In the genomic region with DNA sequence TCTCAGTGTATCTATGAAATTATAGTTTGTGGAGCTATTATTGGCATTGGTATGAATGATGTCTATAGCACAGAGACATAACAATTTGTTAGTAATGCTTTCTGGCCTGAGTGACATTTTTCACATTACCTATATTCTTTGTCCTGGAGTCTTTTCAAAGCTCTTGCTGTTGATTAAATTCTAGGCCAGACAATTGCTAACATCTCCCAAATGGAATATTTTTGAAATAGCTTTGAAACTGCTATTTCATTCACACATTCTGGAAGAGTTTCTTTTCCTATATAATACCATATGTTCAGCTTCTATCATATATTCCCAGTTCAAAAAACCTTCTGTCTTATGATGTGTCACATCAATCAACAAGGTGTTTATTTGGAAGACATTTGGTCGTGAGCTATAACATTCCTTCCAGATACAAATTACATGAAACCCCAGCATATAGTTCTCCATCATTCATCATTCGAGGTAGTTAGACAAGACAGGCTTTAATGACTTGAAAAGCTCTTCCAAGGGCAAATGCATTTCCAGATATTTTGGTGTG, we compare ENCODE assay signal across 26 cellular contexts.
A peak's percentile ranks its signal among the peaks of the same experiment; 100 is the strongest.
DNase-seq lines count a peak whose midpoint lies in the region; ATAC-seq, FAIRE-seq and TF ChIP-seq lines count a peak whose summit lies in the region.
"Had no signal": no experiment of that assay in that cellular context is flagged by ENCODE, and none has a peak within 500 bp of the region (broad histone marks: within the 10 kb centered on the region; RNA-seq: fewer than 3 reads in every experiment).

No MANE protein-coding gene starts in this region.

- H3K27ac Mint-ChIP-seq in activated T-helper 1 cell treated with anti-CD3 and anti-CD28 coated beads, Interleukin-12 subunit alpha, Interleukin-12 subunit beta, Interleukin-2, Interleukin-4 antibody, amounts not matched to agents 30 ng/mL and 10 ng/mL and 1 ng/mL, durations not matched to agents 14 hours and 24 hours and 36 hours: no peak overlapping the region
- H3K27ac Mint-ChIP-seq: CD4-positive, alpha-beta memory T cell; CD4-positive, CD25-positive, alpha-beta regulatory T cell; CD8-positive, alpha-beta memory T cell had no signal

- no peaks in the 10 kb centered on the region for H3K9me3 Mint-ChIP-seq in activated T-helper 1 cell treated with anti-CD3 and anti-CD28 coated beads, Interleukin-12 subunit alpha, Interleukin-12 subunit beta, Interleukin-2, Interleukin-4 antibody, amounts not matched to agents 30 ng/mL and 10 ng/mL and 1 ng/mL, durations not matched to agents 14 hours and 24 hours and 36 hours

- H4K20me1 ChIP-seq in endothelial cell of umbilical vein (replicated peaks; ENCODE audit: control insufficient read depth, extremely low read depth, insufficient read depth, low read length) (no peaks in the 10 kb centered on the region), neural cell (ENCODE audit: insufficient read depth) (no peaks in the 10 kb centered on the region)
- H4K20me1 ChIP-seq: BLaER1 had no signal

- no peaks in the 10 kb centered on the region for H3K27me3 ChIP-seq in endothelial cell of umbilical vein (ENCODE audit: control insufficient read depth in 2 of 2, insufficient read depth in 2 of 2, low read length in 2 of 2)
- no peaks in the 10 kb centered on the region for H3K27me3 ChIP-seq in neural cell (ENCODE audit: insufficient read depth, low read depth, low read length)
- H3K27me3 ChIP-seq: BE2C, BLaER1 had no signal

- intact Hi-C loops in endothelial cell of umbilical vein (cut with micrococcal nuclease): no loop called here
- intact Hi-C loops in activated T-helper 1 cell treated with anti-CD3 and anti-CD28 coated beads, Interleukin-12 subunit alpha, Interleukin-12 subunit beta, Interleukin-2, Interleukin-4 antibody, amounts not matched to agents 30 ng/mL and 10 ng/mL and 1 ng/mL, durations not matched to agents 14 hours and 24 hours and 36 hours (cut with micrococcal nuclease): no loop called here

- H3K4me1 ChIP-seq in endothelial cell of umbilical vein (ENCODE audit: control insufficient read depth, extremely low read depth, insufficient read depth, low read length): no peaks in the 10 kb centered on the region
- H3K4me1 ChIP-seq: A549, BE2C, BLaER1 had no signal

- peak; percentile 15 for FAIRE-seq in endothelial cell of umbilical vein (lab: Jason Lieb, UNC)
- FAIRE-seq: A549, GM12878, GM12892, GM18507 had no signal

- dilution Hi-C loops in endothelial cell of umbilical vein (cut with MboI; ENCODE audit: extremely low pct_ligation_motif_present, low sequenced_read_pairs): no loop called here

- no TSS peak for BruUV-seq in endothelial cell of umbilical vein (replicated peaks; lab: Mats Ljungman, UMichigan)

- H2AFZ ChIP-seq in endothelial cell of umbilical vein (ENCODE audit: low read depth, low read length) (no peak overlapping the region), neural cell (ENCODE audit: low read depth, low read length) (no peak overlapping the region)

- peak; percentile 16 for DNase-seq in NCI-H2227 (lab: John Stamatoyannopoulos, UW; ENCODE audit: unreplicated experiment)
- DNase-seq in endothelial cell of umbilical vein (ENCODE audit: low read depth, low spot score): no peak
- no peak for DNase-seq in activated T-helper 1 cell treated with anti-CD3 and anti-CD28 coated beads, Interleukin-12 subunit alpha, Interleukin-12 subunit beta, Interleukin-2, Interleukin-4 antibody, amounts not matched to agents 30 ng/mL and 10 ng/mL and 1 ng/mL, durations not matched to agents 14 hours and 24 hours and 36 hours (ENCODE audit: low spot score)
- DNase-seq: BE2C; C1 segment of cervical spinal cord; CD4-positive, alpha-beta memory T cell; CD4-positive, CD25-positive, alpha-beta regulatory T cell; CD8-positive, alpha-beta memory T cell; COR-L47; DMS 273 treated with DMSO at 0.1 percent for 48 hours; DMS153; DMS53; DMS79; DND-41; EL; GDM1 had no signal

- no peaks in the 10 kb centered on the region for H3K79me2 ChIP-seq in endothelial cell of umbilical vein (ENCODE audit: control insufficient read depth, insufficient read depth, low read length)
- no peaks in the 10 kb centered on the region for H3K79me2 ChIP-seq in neural cell (replicated peaks; ENCODE audit: insufficient read depth, low read length)

- CTCF ChIA-PET in endothelial cell of umbilical vein (lab: Charles Lee): interaction anchor here (0.8 kb wide), 1 partner anchor 18 kb away, joined by 3 read pairs; no protein-coding TSS in a partner anchor

- no peak for TF ChIP-seq POLR2A in endothelial cell of umbilical vein (IDR thresholded peaks at IDR 0.05; ENCODE audit: low read depth, low read length)

- ATAC-seq in HG03135 (IDR thresholded peaks at IDR 0.05; ENCODE audit: unreplicated experiment) (no peak), GM19467 (IDR thresholded peaks at IDR 0.05; ENCODE audit: unreplicated experiment) (no peak)
- ATAC-seq: A549, GM12878 had no signal

- H3K4me1 Mint-ChIP-seq in activated T-helper 1 cell treated with anti-CD3 and anti-CD28 coated beads, Interleukin-12 subunit alpha, Interleukin-12 subunit beta, Interleukin-2, Interleukin-4 antibody, amounts not matched to agents 30 ng/mL and 10 ng/mL and 1 ng/mL, durations not matched to agents 14 hours and 24 hours and 36 hours (ENCODE audit: low read depth): no peaks in the 10 kb centered on the region
- H3K4me1 Mint-ChIP-seq: CD14-positive monocyte; CD4-positive, alpha-beta memory T cell; CD4-positive, CD25-positive, alpha-beta regulatory T cell; CD8-positive, alpha-beta memory T cell had no signal

- no peak for TF ChIP-seq CTCF in endothelial cell of umbilical vein (IDR thresholded peaks at IDR 0.05; ENCODE audit: extremely low read depth in 1 of 2, insufficient read depth in 1 of 2, low read depth in 1 of 2, low read length in 2 of 2)
- no peak for TF ChIP-seq CTCF in neural cell (IDR thresholded peaks at IDR 0.05; ENCODE audit: poor library complexity, severe bottlenecking)

- no peak for TF ChIP-seq RAD21 in neural cell (conservative IDR thresholded peaks at IDR 0.05)

- H3K4me3 Mint-ChIP-seq in activated T-helper 1 cell treated with anti-CD3 and anti-CD28 coated beads, Interleukin-12 subunit alpha, Interleukin-12 subunit beta, Interleukin-2, Interleukin-4 antibody, amounts not matched to agents 30 ng/mL and 10 ng/mL and 1 ng/mL, durations not matched to agents 14 hours and 24 hours and 36 hours: no peak overlapping the region
- H3K4me3 Mint-ChIP-seq: CD14-positive monocyte; CD4-positive, alpha-beta memory T cell; CD4-positive, CD25-positive, alpha-beta regulatory T cell; CD8-positive, alpha-beta memory T cell had no signal

- H3K9me3 ChIP-seq in endothelial cell of umbilical vein (replicated peaks; ENCODE audit: control insufficient read depth, insufficient read depth, low read length) (peaks cover 6% of the 10 kb centered on the region), neural cell (ENCODE audit: low read length) (no peaks in the 10 kb centered on the region)
- H3K9me3 ChIP-seq: A549, BE2C, BLaER1 had no signal

- no peaks in the 10 kb centered on the region for H3K9me2 ChIP-seq in neural cell (ENCODE audit: insufficient read depth, low read length)

- H3K9ac ChIP-seq in endothelial cell of umbilical vein (replicated peaks; ENCODE audit: extremely low read depth, insufficient read depth, low read length) (no peak overlapping the region), neural cell (ENCODE audit: low read length) (no peak overlapping the region)
- H3K9ac ChIP-seq: BLaER1 had no signal

- H3F3A ChIP-seq in neural cell (ENCODE audit: insufficient read depth, low read length, poor library complexity, severe bottlenecking): no peaks in the 10 kb centered on the region

- H3K4me2 ChIP-seq in endothelial cell of umbilical vein (ENCODE audit: insufficient read depth, low read length) (no peak overlapping the region), neural cell (ENCODE audit: low read length) (peak overlapping the region; percentile 6)
- H3K4me2 ChIP-seq: A549, BLaER1 had no signal

- no peaks in the 10 kb centered on the region for H3K9me1 ChIP-seq in endothelial cell of umbilical vein (replicated peaks; ENCODE audit: control insufficient read depth, extremely low read depth, insufficient read depth, low read length)

- TF ChIP-seq EP300 in neural cell (conservative IDR thresholded peaks at IDR 0.05; ENCODE audit: poor library complexity, severe bottlenecking): peak; percentile 69

- H3K36me3 ChIP-seq in endothelial cell of umbilical vein (ENCODE audit: control insufficient read depth in 2 of 2, extremely low read depth in 1 of 2, insufficient read depth in 2 of 2, low read length in 2 of 2) (no peaks in the 10 kb centered on the region), neural cell (ENCODE audit: insufficient read depth, low read length) (no peaks in the 10 kb centered on the region)
- H3K36me3 ChIP-seq: BE2C, BLaER1 had no signal

- H3K4me3 ChIP-seq in endothelial cell of umbilical vein (replicated peaks in 1 of 3; ENCODE audit: insufficient read depth in 1 of 3, low read depth in 1 of 3, low read length in 3 of 3) (no peak overlapping the region), neural cell (ENCODE audit: low read length) (no peak overlapping the region)
- H3K4me3 ChIP-seq: A549, BLaER1, GM12878 had no signal

- H3K27ac ChIP-seq in endothelial cell of umbilical vein (ENCODE audit: insufficient read depth, low read depth, low read length): no peak overlapping the region
- peak overlapping the region; percentile 25 for H3K27ac ChIP-seq in neural cell (ENCODE audit: low read length)
- H3K27ac ChIP-seq: 22Rv1, A549, BLaER1 had no signal

- no peaks in the 10 kb centered on the region for H3K27me3 Mint-ChIP-seq in activated T-helper 1 cell treated with anti-CD3 and anti-CD28 coated beads, Interleukin-12 subunit alpha, Interleukin-12 subunit beta, Interleukin-2, Interleukin-4 antibody, amounts not matched to agents 30 ng/mL and 10 ng/mL and 1 ng/mL, durations not matched to agents 14 hours and 24 hours and 36 hours (ENCODE audit: insufficient read depth)
- H3K27me3 Mint-ChIP-seq: CD4-positive, alpha-beta memory T cell; CD4-positive, CD25-positive, alpha-beta regulatory T cell; CD8-positive, alpha-beta memory T cell had no signal

- no peaks in the 10 kb centered on the region for H3K36me3 Mint-ChIP-seq in activated T-helper 1 cell treated with anti-CD3 and anti-CD28 coated beads, Interleukin-12 subunit alpha, Interleukin-12 subunit beta, Interleukin-2, Interleukin-4 antibody, amounts not matched to agents 30 ng/mL and 10 ng/mL and 1 ng/mL, durations not matched to agents 14 hours and 24 hours and 36 hours (ENCODE audit: low read depth)
- H3K36me3 Mint-ChIP-seq: CD14-positive monocyte; CD4-positive, alpha-beta memory T cell; CD4-positive, CD25-positive, alpha-beta regulatory T cell; CD8-positive, alpha-beta memory T cell had no signal

- POLR2A ChIA-PET in endothelial cell of umbilical vein (lab: Charles Lee): no interaction called here

TF ChIP-seq in endothelial cell of umbilical vein, 7 proteins besides CTCF, POLR2A, EP300 and RAD21 (continues in another document):
- TF ChIP-seq GATA2 (IDR thresholded peaks at IDR 0.05; ENCODE audit: insufficient read depth, insufficient read length, low read depth, low read length): no peak

TF ChIP-seq in neural cell, 6 proteins besides CTCF, POLR2A, EP300 and RAD21 (continues in another document):
- TF ChIP-seq POLR2AphosphoS5 (IDR thresholded peaks at IDR 0.05): peak; percentile 64
- no peak for TF ChIP-seq SMC3 (conservative IDR thresholded peaks at IDR 0.05; ENCODE audit: poor library complexity)
